11 cellular contexts compared by ENCODE assay signal in the genomic region with DNA sequence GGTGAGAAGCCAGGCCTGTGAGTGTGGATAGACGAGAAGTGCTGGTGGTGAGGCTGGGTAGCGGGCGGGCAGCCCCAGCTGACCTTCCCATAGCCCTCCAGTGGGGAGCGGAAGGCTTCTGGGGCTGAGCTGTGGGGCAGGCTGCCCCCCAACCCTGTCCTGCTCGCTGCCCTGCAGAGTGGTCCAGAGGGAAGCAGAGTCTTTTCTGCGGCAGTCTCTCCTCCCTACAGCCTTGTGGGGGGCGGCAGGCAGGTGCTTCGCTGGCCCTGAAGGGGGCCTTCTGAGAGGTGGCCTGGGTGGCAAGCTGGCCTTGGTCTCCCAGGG. TPM values are rescaled to one million over a fixed set of nuclear protein-coding genes. Genes with fewer than 3 reads are reported as not detected.
"Had no signal": no experiment of that assay in that cellular context is flagged by ENCODE, and none has a peak within 500 bp of the region (broad histone marks: within the 10 kb centered on the region; RNA-seq: fewer than 3 reads in every experiment).

No MANE protein-coding gene starts in this region.

- ATAC-seq: GM23338, HCT116 had no signal

- FAIRE-seq: H1, H54 had no signal

- H3K9ac ChIP-seq: GM23248 had no signal

- H3K27ac ChIP-seq: GM23248 had no signal

- H3K4me3 ChIP-seq: GM23248, GM23338, HAP-1 had no signal

- DNase-seq: GM23248, GOT3, H9, HCEC 1CT, HFFc6 had no signal

- H2AFZ ChIP-seq: GM23248, GM23338 had no signal

- H3K4me1 ChIP-seq: HAP-1 had no signal

- H3K9me3 ChIP-seq: HAP-1 had no signal

- H3K4me2 ChIP-seq: GM23338 had no signal

RNA-seq across cellular contexts. Expression of a gene that starts 8.7 kb away (rescaled TPM):
- total RNA-seq: GM23248, GM23338, H1, H4, HFFc6 had no signal
- polyA plus RNA-seq: GM23248, GM23338, H1 had no signal

RNA-seq across cellular contexts. Expression of a gene that starts 14.0 kb away (rescaled TPM):
- total RNA-seq: GM23248, GM23338, H1, H4, H9, HFFc6 had no signal
- polyA plus RNA-seq: GM23248, GM23338 had no signal
